ENCODE assay signal across 19 cellular contexts in genomic region chr12:50635356-50635755, GRCh38.
DNase-seq lines count a peak whose midpoint lies in the region; ATAC-seq, FAIRE-seq and TF ChIP-seq lines count a peak whose summit lies in the region.
"Had no signal": no experiment of that assay in that cellular context is flagged by ENCODE, and none has a peak within 500 bp of the region (broad histone marks: within the 10 kb centered on the region; RNA-seq: fewer than 3 reads in every experiment).

No MANE protein-coding gene starts in this region.

- POLR2A ChIA-PET in activated CD4-positive, alpha-beta T cell treated with anti-CD3 and anti-CD28 coated beads for 36 hours (lab: Charles Lee), result no interaction called here
- POLR2A ChIA-PET in naive thymus-derived CD8-positive, alpha-beta T cell (lab: Charles Lee), result interaction anchor here (0.7 to 1.3 kb wide), 2 partner anchors 13 to 128 kb away, joined by 3 to 4 read pairs; no protein-coding TSS in a partner anchor

- peaks cover 38% of the 10 kb centered on the region for H3K4me1 Mint-ChIP-seq in activated CD4-positive, alpha-beta T cell treated with anti-CD3 and anti-CD28 coated beads for 36 hours
- H3K4me1 Mint-ChIP-seq in brain, result peaks cover 51% of the 10 kb centered on the region
- peaks cover 15 to 37% (median 23%) of the 10 kb centered on the region in 4 donors for H3K4me1 Mint-ChIP-seq in naive thymus-derived CD8-positive, alpha-beta T cell

- no peaks in the 10 kb centered on the region for H3K27me3 Mint-ChIP-seq in activated CD4-positive, alpha-beta T cell treated with anti-CD3 and anti-CD28 coated beads for 36 hours
- H3K27me3 Mint-ChIP-seq in brain, result no peaks in the 10 kb centered on the region
- H3K27me3 Mint-ChIP-seq in naive thymus-derived CD8-positive, alpha-beta T cell, result no peaks in the 10 kb centered on the region
- H3K27me3 Mint-ChIP-seq: central memory CD8-positive, alpha-beta T cell had no signal

- H3K27ac Mint-ChIP-seq in activated CD4-positive, alpha-beta T cell treated with anti-CD3 and anti-CD28 coated beads for 36 hours, result peak overlapping the region; percentile 32
- H3K27ac Mint-ChIP-seq in brain, result peak overlapping the region in 4 of 5 experiments; percentile 9 to 84 (median 42)
- peak overlapping the region in 8 of 10 donors; percentile 3 to 88 (median 55) for H3K27ac Mint-ChIP-seq in naive thymus-derived CD8-positive, alpha-beta T cell
- H3K27ac Mint-ChIP-seq: T-helper 1 cell treated with Interleukin-12 subunit alpha and Interleukin-12 subunit beta and Interleukin-4 antibody, amounts not matched to agents 30 μg/mL and 1 μg/mL, for 36 hours had no signal

- peaks cover 12% of the 10 kb centered on the region for H3K36me3 Mint-ChIP-seq in activated CD4-positive, alpha-beta T cell treated with anti-CD3 and anti-CD28 coated beads for 36 hours (ENCODE audit: low read depth)
- H3K36me3 Mint-ChIP-seq in brain, result peaks cover 26% of the 10 kb centered on the region
- H3K36me3 Mint-ChIP-seq in naive thymus-derived CD8-positive, alpha-beta T cell, result peaks cover 0 to 28% (median 5%) of the 10 kb centered on the region in 3 donors

- no peak for TF ChIP-seq CTCF in brain (conservative IDR thresholded peaks at IDR 0.05)

- CTCF ChIA-PET in activated CD4-positive, alpha-beta T cell treated with anti-CD3 and anti-CD28 coated beads for 36 hours (lab: Charles Lee), result interaction anchor here (1.2 to 2.2 kb wide), 3 partner anchors 13 to 130 kb away, joined by 3 to 6 read pairs (median 4); no protein-coding TSS in a partner anchor

- ATAC-seq in activated CD4-positive, alpha-beta T cell treated with anti-CD3 and anti-CD28 coated beads for 36 hours, result no peak
- ATAC-seq in naive thymus-derived CD8-positive, alpha-beta T cell, result no peak

- no peaks in the 10 kb centered on the region for H3K9me3 Mint-ChIP-seq in activated CD4-positive, alpha-beta T cell treated with anti-CD3 and anti-CD28 coated beads for 36 hours (ENCODE audit: low read depth)
- peaks cover 0 to 3% (median 0%) of the 10 kb centered on the region in 5 experiments for H3K9me3 Mint-ChIP-seq in brain
- no peaks in the 10 kb centered on the region for H3K9me3 Mint-ChIP-seq in naive thymus-derived CD8-positive, alpha-beta T cell
- H3K9me3 Mint-ChIP-seq: central memory CD8-positive, alpha-beta T cell; T-helper 1 cell treated with Interleukin-12 subunit alpha and Interleukin-12 subunit beta and Interleukin-4 antibody, amounts not matched to agents 30 μg/mL and 1 μg/mL, for 36 hours had no signal

- FAIRE-seq in HTR-8/SVneo (lab: Jason Lieb, UNC), result no peak
- FAIRE-seq: A204.1, endometrium, H54 had no signal

- no peak overlapping the region for H3K4me3 Mint-ChIP-seq in activated CD4-positive, alpha-beta T cell treated with anti-CD3 and anti-CD28 coated beads for 36 hours
- peak overlapping the region in 1 of 5 experiments; percentile 13 for H3K4me3 Mint-ChIP-seq in brain
- H3K4me3 Mint-ChIP-seq in naive thymus-derived CD8-positive, alpha-beta T cell, result no peak overlapping the region
- H3K4me3 Mint-ChIP-seq: central memory CD8-positive, alpha-beta T cell; T-helper 1 cell treated with Interleukin-12 subunit alpha and Interleukin-12 subunit beta and Interleukin-4 antibody, amounts not matched to agents 30 μg/mL and 1 μg/mL, for 36 hours had no signal

- intact Hi-C loops in activated CD4-positive, alpha-beta T cell treated with anti-CD3 and anti-CD28 coated beads for 36 hours (cut with DNase I, micrococcal nuclease), result loop anchor here in 1 of 2 experiments (5.0 kb wide), 1 partner anchor 38 kb away; no protein-coding TSS in a partner anchor

- no peak for DNase-seq in activated CD4-positive, alpha-beta T cell treated with anti-CD3 and anti-CD28 coated beads for 36 hours
- DNase-seq in activated CD4-positive, alpha-beta T cell treated with anti-CD3 and anti-CD28 coated beads for 48 hours, result no peak
- peak; percentile 73 for DNase-seq in DMS79 treated with DMSO at 0.1 percent for 48 hours (lab: John Stamatoyannopoulos, UW)
- DNase-seq in naive thymus-derived CD8-positive, alpha-beta T cell, result no peak
- DNase-seq in HTR-8/SVneo (ENCODE audit: insufficient read length, low spot score), result no peak
- no peak for DNase-seq in globus pallidus (ENCODE audit: low spot score)
- DNase-seq in SW480 (ENCODE audit: low spot score), result no peak
- DNase-seq: activated CD8-positive, alpha-beta memory T cell treated with anti-CD3 and anti-CD28 coated beads, Interleukin-2, amount 50 U/mL, for 48 hours; GDM1; NCI-H1105; spleen; stimulated activated naive CD4-positive, alpha-beta T cell; uterus had no signal
